Comparison of ENCODE assay signal across 1 cellular context in the genomic region with DNA sequence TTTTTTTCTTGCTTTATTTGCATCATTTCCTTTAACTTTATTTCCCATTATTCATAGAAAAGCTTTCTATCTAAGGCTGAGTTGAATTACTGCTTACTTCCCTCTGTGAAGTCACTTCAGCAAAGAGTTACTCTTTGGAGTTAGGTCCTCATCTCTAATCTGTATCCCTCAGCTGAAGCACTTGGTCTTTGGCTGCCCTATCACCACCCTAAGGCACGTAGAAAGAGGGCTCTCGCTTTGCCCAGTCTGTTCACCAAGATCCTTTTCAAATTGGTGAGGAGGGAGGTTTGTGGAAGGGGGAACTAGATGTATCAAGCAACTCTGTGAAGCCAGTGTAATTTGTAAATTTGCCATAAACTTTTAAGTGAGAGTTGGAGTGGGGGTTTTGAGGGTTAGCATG.
TF ChIP-seq lines count a peak whose summit lies in the region.

No MANE protein-coding gene starts in this region.

TF ChIP-seq in WTC11, 78 proteins besides CTCF, POLR2A, EP300 and RAD21 (continued from another document):
- TF ChIP-seq, protein P1, sequence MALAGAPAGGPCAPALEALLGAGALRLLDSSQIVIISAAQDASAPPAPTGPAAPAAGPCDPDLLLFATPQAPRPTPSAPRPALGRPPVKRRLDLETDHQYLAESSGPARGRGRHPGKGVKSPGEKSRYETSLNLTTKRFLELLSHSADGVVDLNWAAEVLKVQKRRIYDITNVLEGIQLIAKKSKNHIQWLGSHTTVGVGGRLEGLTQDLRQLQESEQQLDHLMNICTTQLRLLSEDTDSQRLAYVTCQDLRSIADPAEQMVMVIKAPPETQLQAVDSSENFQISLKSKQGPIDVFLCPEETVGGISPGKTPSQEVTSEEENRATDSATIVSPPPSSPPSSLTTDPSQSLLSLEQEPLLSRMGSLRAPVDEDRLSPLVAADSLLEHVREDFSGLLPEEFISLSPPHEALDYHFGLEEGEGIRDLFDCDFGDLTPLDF (CRISPR knock-in tag; IDR thresholded peaks at IDR 0.05), result no peak
- TF ChIP-seq, protein P2, sequence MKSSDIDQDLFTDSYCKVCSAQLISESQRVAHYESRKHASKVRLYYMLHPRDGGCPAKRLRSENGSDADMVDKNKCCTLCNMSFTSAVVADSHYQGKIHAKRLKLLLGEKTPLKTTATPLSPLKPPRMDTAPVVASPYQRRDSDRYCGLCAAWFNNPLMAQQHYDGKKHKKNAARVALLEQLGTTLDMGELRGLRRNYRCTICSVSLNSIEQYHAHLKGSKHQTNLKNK (CRISPR knock-in tag; IDR thresholded peaks at IDR 0.05), result no peak
- TF ChIP-seq, protein P3, sequence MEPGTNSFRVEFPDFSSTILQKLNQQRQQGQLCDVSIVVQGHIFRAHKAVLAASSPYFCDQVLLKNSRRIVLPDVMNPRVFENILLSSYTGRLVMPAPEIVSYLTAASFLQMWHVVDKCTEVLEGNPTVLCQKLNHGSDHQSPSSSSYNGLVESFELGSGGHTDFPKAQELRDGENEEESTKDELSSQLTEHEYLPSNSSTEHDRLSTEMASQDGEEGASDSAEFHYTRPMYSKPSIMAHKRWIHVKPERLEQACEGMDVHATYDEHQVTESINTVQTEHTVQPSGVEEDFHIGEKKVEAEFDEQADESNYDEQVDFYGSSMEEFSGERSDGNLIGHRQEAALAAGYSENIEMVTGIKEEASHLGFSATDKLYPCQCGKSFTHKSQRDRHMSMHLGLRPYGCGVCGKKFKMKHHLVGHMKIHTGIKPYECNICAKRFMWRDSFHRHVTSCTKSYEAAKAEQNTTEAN (CRISPR knock-in tag; IDR thresholded peaks at IDR 0.05), result no peak
- TF ChIP-seq CBFB (CRISPR knock-in tag; IDR thresholded peaks at IDR 0.05; ENCODE audit: low read depth), result no peak
